1 cellular context compared by ENCODE assay signal in the genomic region with DNA sequence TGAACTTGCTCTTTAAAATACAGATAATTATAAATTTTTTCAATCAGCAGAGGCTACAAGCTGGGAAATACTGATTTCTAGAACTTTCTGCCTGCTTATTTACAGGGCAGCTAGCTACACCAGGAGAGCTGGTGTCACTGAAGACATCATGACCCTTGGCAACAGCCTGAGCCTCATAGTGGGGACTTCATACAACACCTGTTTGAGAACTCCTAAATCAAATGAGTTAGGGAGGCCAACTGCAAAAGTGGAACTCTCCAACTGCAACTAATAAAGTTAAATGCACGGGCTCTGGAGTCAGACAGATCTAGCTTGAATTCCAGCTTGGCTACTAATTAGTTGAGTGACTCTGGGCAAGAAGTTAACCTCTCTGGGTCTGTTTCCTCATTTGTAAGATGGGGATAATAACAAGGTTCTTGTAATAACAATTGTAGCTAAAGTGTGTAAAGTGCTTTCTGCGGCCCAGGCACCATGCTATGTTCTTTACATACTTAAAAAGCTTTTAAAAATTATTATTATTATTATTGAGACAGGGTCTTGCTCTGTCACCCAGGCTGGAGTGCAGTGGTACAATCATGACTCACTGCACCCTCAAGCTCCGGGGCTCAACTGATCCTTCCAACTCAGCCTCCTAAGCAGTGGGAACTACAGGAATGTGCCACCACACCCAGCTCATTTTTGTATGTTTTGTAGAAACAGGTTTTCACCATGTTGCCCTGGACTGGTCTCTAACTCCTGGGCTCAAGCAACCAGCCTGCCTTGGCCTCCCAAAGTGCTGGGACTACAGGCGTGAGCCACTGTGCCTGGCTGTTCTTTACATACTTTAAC.
TF ChIP-seq lines count a peak whose summit lies in the region.

No MANE protein-coding gene starts in this region.

TF ChIP-seq in HepG2, 621 proteins besides CTCF, POLR2A, EP300 and RAD21:
- TF ChIP-seq SP140L (CRISPR knock-in tag; IDR thresholded peaks at IDR 0.05; ENCODE audit: borderline replicate concordance) (no peak), ZFP1 (CRISPR knock-in tag; IDR thresholded peaks at IDR 0.05) (no peak), MED13 (CRISPR knock-in tag; IDR thresholded peaks at IDR 0.05) (no peak), HOXA3 (CRISPR knock-in tag; IDR thresholded peaks at IDR 0.05) (no peak), ZBTB38 (CRISPR knock-in tag; IDR thresholded peaks at IDR 0.05) (no peak)
